In genomic region chr11:124768914-124769313, GRCh38 we compare ENCODE assay signal across 1 cellular context.
TF ChIP-seq lines count a peak whose summit lies in the region.

No MANE protein-coding gene starts in this region.

TF ChIP-seq in HCT116, 20 proteins besides CTCF, POLR2A, EP300 and RAD21 (continued from another document):
- TF ChIP-seq, protein P1, sequence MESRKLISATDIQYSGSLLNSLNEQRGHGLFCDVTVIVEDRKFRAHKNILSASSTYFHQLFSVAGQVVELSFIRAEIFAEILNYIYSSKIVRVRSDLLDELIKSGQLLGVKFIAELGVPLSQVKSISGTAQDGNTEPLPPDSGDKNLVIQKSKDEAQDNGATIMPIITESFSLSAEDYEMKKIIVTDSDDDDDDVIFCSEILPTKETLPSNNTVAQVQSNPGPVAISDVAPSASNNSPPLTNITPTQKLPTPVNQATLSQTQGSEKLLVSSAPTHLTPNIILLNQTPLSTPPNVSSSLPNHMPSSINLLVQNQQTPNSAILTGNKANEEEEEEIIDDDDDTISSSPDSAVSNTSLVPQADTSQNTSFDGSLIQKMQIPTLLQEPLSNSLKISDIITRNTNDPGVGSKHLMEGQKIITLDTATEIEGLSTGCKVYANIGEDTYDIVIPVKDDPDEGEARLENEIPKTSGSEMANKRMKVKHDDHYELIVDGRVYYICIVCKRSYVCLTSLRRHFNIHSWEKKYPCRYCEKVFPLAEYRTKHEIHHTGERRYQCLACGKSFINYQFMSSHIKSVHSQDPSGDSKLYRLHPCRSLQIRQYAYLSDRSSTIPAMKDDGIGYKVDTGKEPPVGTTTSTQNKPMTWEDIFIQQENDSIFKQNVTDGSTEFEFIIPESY (IDR thresholded peaks at IDR 0.05; ENCODE audit: extremely low read depth, insufficient replicate concordance, low read length) = no peak
- TF ChIP-seq FOSL1 (IDR thresholded peaks at IDR 0.05; ENCODE audit: low read depth) (no peak), ZFX (IDR thresholded peaks at IDR 0.05) (no peak), SRF (IDR thresholded peaks at IDR 0.05; ENCODE audit: low read depth) (no peak), JUND (IDR thresholded peaks at IDR 0.05) (no peak), ELF1 (IDR thresholded peaks at IDR 0.05; ENCODE audit: borderline replicate concordance, low read depth) (no peak), TCF7L2 (IDR thresholded peaks at IDR 0.05; ENCODE audit: borderline replicate concordance, extremely low read depth, insufficient read depth, insufficient read length) (no peak), SIN3A (IDR thresholded peaks at IDR 0.05; ENCODE audit: low read depth) (no peak)
